Comparison of ENCODE assay signal across 1 cellular context in the genomic region with DNA sequence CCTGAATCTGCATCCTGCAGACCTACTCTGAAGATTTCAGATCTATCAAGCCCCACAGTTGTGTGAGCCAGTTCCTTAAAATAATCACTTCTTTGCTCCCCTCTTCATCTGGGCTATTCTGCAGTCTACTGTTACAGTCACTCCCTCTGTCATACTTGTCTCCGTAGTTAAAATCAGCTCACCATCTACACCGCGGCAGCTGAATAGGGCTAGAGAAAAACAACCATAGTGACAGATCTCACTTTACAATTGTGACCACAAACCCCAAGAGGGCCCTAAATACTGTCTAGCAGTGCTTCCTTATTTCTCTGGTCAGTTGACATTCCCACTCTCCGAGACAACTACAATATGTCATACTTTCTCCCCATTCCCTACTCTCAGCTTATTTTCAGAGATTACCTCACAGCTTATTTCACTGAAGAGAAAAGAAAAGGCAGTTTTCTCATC.
TF ChIP-seq lines count a peak whose summit lies in the region.

No MANE protein-coding gene starts in this region.

TF ChIP-seq in GM23338, 12 proteins besides CTCF, POLR2A, EP300 and RAD21 (continued from another document):
- TF ChIP-seq, protein P1, sequence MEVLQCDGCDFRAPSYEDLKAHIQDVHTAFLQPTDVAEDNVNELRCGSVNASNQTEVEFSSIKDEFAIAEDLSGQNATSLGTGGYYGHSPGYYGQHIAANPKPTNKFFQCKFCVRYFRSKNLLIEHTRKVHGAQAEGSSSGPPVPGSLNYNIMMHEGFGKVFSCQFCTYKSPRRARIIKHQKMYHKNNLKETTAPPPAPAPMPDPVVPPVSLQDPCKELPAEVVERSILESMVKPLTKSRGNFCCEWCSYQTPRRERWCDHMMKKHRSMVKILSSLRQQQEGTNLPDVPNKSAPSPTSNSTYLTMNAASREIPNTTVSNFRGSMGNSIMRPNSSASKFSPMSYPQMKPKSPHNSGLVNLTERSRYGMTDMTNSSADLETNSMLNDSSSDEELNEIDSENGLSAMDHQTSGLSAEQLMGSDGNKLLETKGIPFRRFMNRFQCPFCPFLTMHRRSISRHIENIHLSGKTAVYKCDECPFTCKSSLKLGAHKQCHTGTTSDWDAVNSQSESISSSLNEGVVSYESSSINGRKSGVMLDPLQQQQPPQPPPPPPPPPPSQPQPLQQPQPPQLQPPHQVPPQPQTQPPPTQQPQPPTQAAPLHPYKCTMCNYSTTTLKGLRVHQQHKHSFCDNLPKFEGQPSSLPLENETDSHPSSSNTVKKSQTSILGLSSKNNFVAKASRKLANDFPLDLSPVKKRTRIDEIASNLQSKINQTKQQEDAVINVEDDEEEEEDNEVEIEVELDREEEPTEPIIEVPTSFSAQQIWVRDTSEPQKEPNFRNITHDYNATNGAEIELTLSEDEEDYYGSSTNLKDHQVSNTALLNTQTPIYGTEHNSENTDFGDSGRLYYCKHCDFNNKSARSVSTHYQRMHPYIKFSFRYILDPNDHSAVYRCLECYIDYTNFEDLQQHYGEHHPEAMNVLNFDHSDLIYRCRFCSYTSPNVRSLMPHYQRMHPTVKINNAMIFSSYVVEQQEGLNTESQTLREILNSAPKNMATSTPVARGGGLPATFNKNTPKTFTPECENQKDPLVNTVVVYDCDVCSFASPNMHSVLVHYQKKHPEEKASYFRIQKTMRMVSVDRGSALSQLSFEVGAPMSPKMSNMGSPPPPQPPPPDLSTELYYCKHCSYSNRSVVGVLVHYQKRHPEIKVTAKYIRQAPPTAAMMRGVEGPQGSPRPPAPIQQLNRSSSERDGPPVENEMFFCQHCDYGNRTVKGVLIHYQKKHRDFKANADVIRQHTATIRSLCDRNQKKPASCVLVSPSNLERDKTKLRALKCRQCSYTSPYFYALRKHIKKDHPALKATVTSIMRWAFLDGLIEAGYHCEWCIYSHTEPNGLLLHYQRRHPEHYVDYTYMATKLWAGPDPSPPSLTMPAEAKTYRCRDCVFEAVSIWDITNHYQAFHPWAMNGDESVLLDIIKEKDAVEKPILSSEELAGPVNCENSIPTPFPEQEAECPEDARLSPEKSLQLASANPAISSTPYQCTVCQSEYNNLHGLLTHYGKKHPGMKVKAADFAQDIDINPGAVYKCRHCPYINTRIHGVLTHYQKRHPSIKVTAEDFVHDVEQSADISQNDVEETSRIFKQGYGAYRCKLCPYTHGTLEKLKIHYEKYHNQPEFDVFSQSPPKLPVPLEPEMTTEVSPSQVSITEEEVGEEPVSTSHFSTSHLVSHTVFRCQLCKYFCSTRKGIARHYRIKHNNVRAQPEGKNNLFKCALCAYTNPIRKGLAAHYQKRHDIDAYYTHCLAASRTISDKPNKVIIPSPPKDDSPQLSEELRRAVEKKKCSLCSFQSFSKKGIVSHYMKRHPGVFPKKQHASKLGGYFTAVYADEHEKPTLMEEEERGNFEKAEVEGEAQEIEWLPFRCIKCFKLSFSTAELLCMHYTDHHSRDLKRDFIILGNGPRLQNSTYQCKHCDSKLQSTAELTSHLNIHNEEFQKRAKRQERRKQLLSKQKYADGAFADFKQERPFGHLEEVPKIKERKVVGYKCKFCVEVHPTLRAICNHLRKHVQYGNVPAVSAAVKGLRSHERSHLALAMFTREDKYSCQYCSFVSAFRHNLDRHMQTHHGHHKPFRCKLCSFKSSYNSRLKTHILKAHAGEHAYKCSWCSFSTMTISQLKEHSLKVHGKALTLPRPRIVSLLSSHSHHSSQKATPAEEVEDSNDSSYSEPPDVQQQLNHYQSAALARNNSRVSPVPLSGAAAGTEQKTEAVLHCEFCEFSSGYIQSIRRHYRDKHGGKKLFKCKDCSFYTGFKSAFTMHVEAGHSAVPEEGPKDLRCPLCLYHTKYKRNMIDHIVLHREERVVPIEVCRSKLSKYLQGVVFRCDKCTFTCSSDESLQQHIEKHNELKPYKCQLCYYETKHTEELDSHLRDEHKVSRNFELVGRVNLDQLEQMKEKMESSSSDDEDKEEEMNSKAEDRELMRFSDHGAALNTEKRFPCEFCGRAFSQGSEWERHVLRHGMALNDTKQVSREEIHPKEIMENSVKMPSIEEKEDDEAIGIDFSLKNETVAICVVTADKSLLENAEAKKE (CRISPR knock-in tag; IDR thresholded peaks at IDR 0.05), result no peak
